ENCODE assay signal across 9 cellular contexts in the genomic region with DNA sequence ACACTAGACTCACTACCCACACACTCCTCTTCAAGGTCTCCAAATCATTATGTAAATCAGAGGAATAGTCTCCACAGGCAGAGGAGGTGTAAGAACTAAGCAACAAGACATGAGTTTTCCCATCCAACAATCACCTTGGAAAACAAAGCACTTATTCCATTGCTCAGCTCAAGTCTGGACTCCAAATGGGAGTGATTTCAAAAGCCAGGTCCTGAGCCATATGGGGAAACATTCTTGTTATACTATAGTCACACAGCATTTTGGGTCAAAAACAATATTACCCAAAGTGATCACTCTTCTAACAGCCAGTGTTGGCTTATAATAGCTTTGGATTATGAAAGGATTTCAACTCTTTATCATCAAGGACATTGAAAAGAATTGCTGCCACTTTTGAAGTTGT. TPM values are rescaled to one million over a fixed set of nuclear protein-coding genes. Genes with fewer than 3 reads are reported as not detected.
A peak's percentile ranks its signal among the peaks of the same experiment; 100 is the strongest.
DNase-seq lines count a peak whose midpoint lies in the region; ATAC-seq and TF ChIP-seq lines count a peak whose summit lies in the region.
"Had no signal": no experiment of that assay in that cellular context is flagged by ENCODE, and none has a peak within 500 bp of the region (broad histone marks: within the 10 kb centered on the region; RNA-seq: fewer than 3 reads in every experiment).

No MANE protein-coding gene starts in this region.

- no peaks in the 10 kb centered on the region for H3K9me3 ChIP-seq in right lobe of liver
- no peaks in the 10 kb centered on the region for H3K9me3 ChIP-seq in thoracic aorta

- no peak for ATAC-seq in activated CD8-positive, alpha-beta T cell treated with anti-CD3 and anti-CD28 coated beads, Interleukin-2, amount 10 ng/mL, durations not matched to agents 7 days and 5 days
- ATAC-seq in right lobe of liver (no peak), thoracic aorta (ENCODE audit: insufficient number of reproducible peaks, low FRiP score, low read depth) (no peak), GM19351 (IDR thresholded peaks at IDR 0.05; ENCODE audit: unreplicated experiment) (no peak)

- H3K27ac Mint-ChIP-seq in activated naive CD4-positive, alpha-beta T cell treated with anti-CD3 and anti-CD28 coated beads for 36 hours = peak overlapping the region; percentile 91
- H3K27ac Mint-ChIP-seq in activated CD8-positive, alpha-beta T cell treated with anti-CD3 and anti-CD28 coated beads, Interleukin-2, amount 10 ng/mL, durations not matched to agents 7 days and 5 days = peak overlapping the region; percentile 92

- H3K27ac ChIP-seq in right lobe of liver (peak overlapping the region in 2 of 3 donors; percentile 42 to 57), thoracic aorta (peak overlapping the region; percentile 61 to 74)

- H3K4me3 ChIP-seq in right lobe of liver (no peak overlapping the region), thoracic aorta (peak overlapping the region; percentile 75)

- H3K4me3 Mint-ChIP-seq in activated naive CD4-positive, alpha-beta T cell treated with anti-CD3 and anti-CD28 coated beads for 36 hours = peak overlapping the region; percentile 76
- peak overlapping the region; percentile 71 for H3K4me3 Mint-ChIP-seq in activated CD8-positive, alpha-beta T cell treated with anti-CD3 and anti-CD28 coated beads, Interleukin-2, amount 10 ng/mL, durations not matched to agents 7 days and 5 days

- H3K36me3 Mint-ChIP-seq in activated naive CD4-positive, alpha-beta T cell treated with anti-CD3 and anti-CD28 coated beads for 36 hours (ENCODE audit: low read depth) = no peaks in the 10 kb centered on the region
- no peaks in the 10 kb centered on the region for H3K36me3 Mint-ChIP-seq in activated CD8-positive, alpha-beta T cell treated with anti-CD3 and anti-CD28 coated beads, Interleukin-2, amount 10 ng/mL, durations not matched to agents 7 days and 5 days (ENCODE audit: low read depth)

- POLR2A ChIA-PET in activated CD8-positive, alpha-beta T cell treated with anti-CD3 and anti-CD28 coated beads, Interleukin-2, amount 10 ng/mL, durations not matched to agents 7 days and 5 days (lab: Charles Lee) = interaction anchor here (0.6 to 3.3 kb wide), 9 partner anchors 20 to 476 kb away, joined by 3 to 18 read pairs (median 6); a partner anchor contains a TSS

- no peak for TF ChIP-seq POLR2A in right lobe of liver (IDR thresholded peaks at IDR 0.05)

- DNase-seq in activated naive CD4-positive, alpha-beta T cell treated with anti-CD3 and anti-CD28 coated beads for 36 hours = no peak
- no peak for DNase-seq in activated naive CD4-positive, alpha-beta T cell treated with anti-CD3 and anti-CD28 coated beads, Interleukin-2, amount 50 U/mL, for 16 hours
- no peak for DNase-seq in activated CD8-positive, alpha-beta T cell treated with anti-CD3 and anti-CD28 coated beads, Interleukin-2, amount 10 ng/mL, durations not matched to agents 7 days and 5 days
- DNase-seq in right lobe of liver = no peak
- DNase-seq in thoracic aorta (ENCODE audit: low spot score) = no peak
- no peak for DNase-seq in NOMO-1 treated with dmso at 0.1 percent for 144 hours (lab: John Stamatoyannopoulos, UW; ENCODE audit: unreplicated experiment)
- DNase-seq in 8988T = no peak

- H3K27me3 Mint-ChIP-seq in activated naive CD4-positive, alpha-beta T cell treated with anti-CD3 and anti-CD28 coated beads for 36 hours (ENCODE audit: low read depth) = no peaks in the 10 kb centered on the region
- peaks cover 7% of the 10 kb centered on the region for H3K27me3 Mint-ChIP-seq in activated CD8-positive, alpha-beta T cell treated with anti-CD3 and anti-CD28 coated beads, Interleukin-2, amount 10 ng/mL, durations not matched to agents 7 days and 5 days (ENCODE audit: low read depth)

- no peak for TF ChIP-seq CTCF in right lobe of liver (IDR thresholded peaks at IDR 0.05)
- TF ChIP-seq CTCF in thoracic aorta (IDR thresholded peaks at IDR 0.05) = no peak

- H3K4me1 Mint-ChIP-seq in activated naive CD4-positive, alpha-beta T cell treated with anti-CD3 and anti-CD28 coated beads for 36 hours (ENCODE audit: low read depth) = peaks cover 15% of the 10 kb centered on the region
- H3K4me1 Mint-ChIP-seq in activated CD8-positive, alpha-beta T cell treated with anti-CD3 and anti-CD28 coated beads, Interleukin-2, amount 10 ng/mL, durations not matched to agents 7 days and 5 days (ENCODE audit: low read depth) = peaks cover 19% of the 10 kb centered on the region

- H3K27me3 ChIP-seq in right lobe of liver (no peaks in the 10 kb centered on the region), thoracic aorta (replicated peaks; ENCODE audit: insufficient read depth) (no peaks in the 10 kb centered on the region)

- CTCF ChIA-PET in activated naive CD4-positive, alpha-beta T cell treated with anti-CD3 and anti-CD28 coated beads for 36 hours (lab: Charles Lee) = interaction anchor here (0.6 to 3.5 kb wide), 27 partner anchors 8 to 179 kb away, joined by 3 to 41 read pairs (median 4); a partner anchor contains a TSS
- CTCF ChIA-PET in activated CD8-positive, alpha-beta T cell treated with anti-CD3 and anti-CD28 coated beads, Interleukin-2, amount 10 ng/mL, durations not matched to agents 7 days and 5 days (lab: Charles Lee) = interaction anchor here (0.6 to 7.6 kb wide), 49 partner anchors 10 to 511 kb away, joined by 3 to 135 read pairs (median 4); a partner anchor contains a TSS

- peaks cover 0 to 10% (median under 1%) of the 10 kb centered on the region in 4 donors for H3K4me1 ChIP-seq in right lobe of liver
- H3K4me1 ChIP-seq in thoracic aorta (ENCODE audit: control insufficient read depth in 1 of 2, low read depth in 2 of 2) = peaks cover 5 to 7% of the 10 kb centered on the region in 2 donors

- no peaks in the 10 kb centered on the region for H3K36me3 ChIP-seq in right lobe of liver
- H3K36me3 ChIP-seq in thoracic aorta = no peaks in the 10 kb centered on the region

- H3K9me3 Mint-ChIP-seq in activated naive CD4-positive, alpha-beta T cell treated with anti-CD3 and anti-CD28 coated beads for 36 hours = no peaks in the 10 kb centered on the region
- no peaks in the 10 kb centered on the region for H3K9me3 Mint-ChIP-seq in activated CD8-positive, alpha-beta T cell treated with anti-CD3 and anti-CD28 coated beads, Interleukin-2, amount 10 ng/mL, durations not matched to agents 7 days and 5 days (ENCODE audit: insufficient read depth)

- intact Hi-C loops in activated naive CD4-positive, alpha-beta T cell treated with anti-CD3 and anti-CD28 coated beads for 36 hours (cut with micrococcal nuclease) = loop anchor here (1.0 to 5.0 kb wide), 8 partner anchors 20 to 509 kb away; a partner anchor contains a TSS
- intact Hi-C loops in right lobe of liver (cut with DNase I) = no loop called here

RNA-seq across cellular contexts. Expression of a gene that starts 3.6 kb away (rescaled TPM):
- not detected for total RNA-seq in activated naive CD4-positive, alpha-beta T cell treated with anti-CD3 and anti-CD28 coated beads for 36 hours
- not detected for total RNA-seq in activated CD8-positive, alpha-beta T cell treated with anti-CD3 and anti-CD28 coated beads, Interleukin-2, amount 10 ng/mL, durations not matched to agents 7 days and 5 days
- total RNA-seq in right lobe of liver = under 1 TPM in 1 of 6 experiments, not detected in 5; 0.16 TPM
- total RNA-seq in thoracic aorta = under 1 TPM in 1 of 2 donors, not detected in 1; 0.78 TPM
- total RNA-seq: SK-MEL-5 had no signal

RNA-seq across cellular contexts. Expression of a gene that starts 19.9 kb away (rescaled TPM):
- 10 to 100 TPM; 12.6 to 12.9 TPM for total RNA-seq in activated naive CD4-positive, alpha-beta T cell treated with anti-CD3 and anti-CD28 coated beads for 36 hours
- total RNA-seq in activated CD8-positive, alpha-beta T cell treated with anti-CD3 and anti-CD28 coated beads, Interleukin-2, amount 10 ng/mL, durations not matched to agents 7 days and 5 days = 10 to 100 TPM; 26.7 to 29.1 TPM
- total RNA-seq in right lobe of liver = 10 to 100 TPM in 2 of 6 experiments, 1 to 10 TPM in 4; 5.4 to 12.2 (median 6.3) TPM
- 10 to 100 TPM; 26.4 to 33.8 TPM for total RNA-seq in thoracic aorta

RNA-seq across cellular contexts. Expression of a gene that starts 55.8 kb away (rescaled TPM):
- 1 to 10 TPM; 7.8 to 7.9 TPM for total RNA-seq in activated naive CD4-positive, alpha-beta T cell treated with anti-CD3 and anti-CD28 coated beads for 36 hours
- total RNA-seq in activated CD8-positive, alpha-beta T cell treated with anti-CD3 and anti-CD28 coated beads, Interleukin-2, amount 10 ng/mL, durations not matched to agents 7 days and 5 days = 10 to 100 TPM; 18.0 to 18.8 TPM
- total RNA-seq in right lobe of liver (1 to 10 TPM; 4.3 to 6.0 (median 5.5) TPM), thoracic aorta (10 to 100 TPM; 16.5 to 18.8 TPM)
